3 cellular contexts compared by ENCODE assay signal in genomic region chr18:8514409-8514808, GRCh38.
"Had no signal": no experiment of that assay in that cellular context is flagged by ENCODE, and none has a peak within 500 bp of the region (broad histone marks: within the 10 kb centered on the region; RNA-seq: fewer than 3 reads in every experiment).

No MANE protein-coding gene starts in this region.

- DNase-seq: GDM1, GF-D8 had no signal

- ATAC-seq: GM12878 had no signal

- H3K4me3 ChIP-seq: GM12878 had no signal
